Comparison of ENCODE assay signal across 17 cellular contexts in the genomic region with DNA sequence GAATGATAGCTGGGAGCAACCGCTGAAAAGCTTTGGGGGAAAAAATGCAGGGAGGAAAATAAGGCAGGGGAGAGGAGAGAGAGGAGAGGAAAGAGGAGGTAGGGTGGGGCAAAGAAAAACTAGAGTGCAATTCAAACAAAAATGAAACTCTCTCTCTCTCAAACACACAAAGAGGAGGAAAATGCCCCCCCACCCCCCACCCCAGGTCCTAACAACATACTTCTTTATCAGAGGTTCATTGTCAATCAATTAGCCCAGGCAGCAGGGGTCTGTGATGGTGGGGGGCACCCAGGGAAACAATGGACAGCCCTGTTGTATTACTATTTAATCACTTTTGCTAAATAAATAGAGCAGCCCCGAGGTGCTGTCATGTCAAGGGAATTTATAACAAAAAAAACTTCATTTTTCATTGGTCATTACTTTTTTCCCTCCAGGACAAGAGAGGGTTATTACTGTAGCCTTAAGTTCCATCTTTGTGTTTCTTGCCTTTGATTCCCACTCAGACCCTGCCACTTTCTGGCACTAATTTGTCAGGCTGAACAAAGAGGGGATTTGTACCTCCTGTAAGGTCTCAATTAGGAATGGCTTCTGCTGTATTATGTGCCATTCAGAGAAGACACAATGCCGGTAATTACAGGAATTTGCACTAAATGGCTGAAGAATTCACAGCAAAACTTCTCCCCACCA. TPM values are rescaled to one million over a fixed set of nuclear protein-coding genes. Genes with fewer than 3 reads are reported as not detected.
DNase-seq lines count a peak whose midpoint lies in the region; ATAC-seq and TF ChIP-seq lines count a peak whose summit lies in the region.
"Had no signal": no experiment of that assay in that cellular context is flagged by ENCODE, and none has a peak within 500 bp of the region (broad histone marks: within the 10 kb centered on the region; RNA-seq: fewer than 3 reads in every experiment).

No MANE protein-coding gene starts in this region.

- H2BK120ac ChIP-seq in H9 (ENCODE audit: low read depth, low read length, poor library complexity, severe bottlenecking) (no peak overlapping the region), neuronal stem cell (ENCODE audit: low read depth, low read length) (no peak overlapping the region)

- TF ChIP-seq EP300 in esophagus muscularis mucosa (IDR thresholded peaks at IDR 0.05): no peak

- H3K4me1 ChIP-seq in H9 (ENCODE audit: insufficient read depth, low read length) (peaks cover 5% of the 10 kb centered on the region; the same call in 1 of the 2 replicates), neuronal stem cell (ENCODE audit: control insufficient read depth in 2 of 2, insufficient read depth in 1 of 2, low read depth in 1 of 2, low read length in 2 of 2) (peaks cover 18 to 24% of the 10 kb centered on the region in 2 donors), esophagus muscularis mucosa (peaks cover 4 to 26% (median 17%) of the 10 kb centered on the region in 4 donors)

- H3K18ac ChIP-seq in H9 (ENCODE audit: insufficient read length, low read depth, low read length) (no peak overlapping the region), neuronal stem cell (ENCODE audit: low read length) (no peak overlapping the region)

- intact Hi-C loops in esophagus muscularis mucosa (cut with DNase I): loop anchor here (5.0 kb wide), 1 partner anchor 218 kb away; no protein-coding TSS in a partner anchor

- DNase-seq in H9 (no peak), NCI-H2227 treated with DMSO at 0.1 percent for 48 hours (lab: John Stamatoyannopoulos, UW) (peak; percentile 99), foreskin melanocyte (peak; percentile 34), neuronal stem cell (ENCODE audit: low spot score) (peak; percentile 96), HUDEP-2 (lab: John Stamatoyannopoulos, UW; ENCODE audit: unreplicated experiment in 76 of 76) (no peak), esophagus muscularis mucosa (ENCODE audit: extremely low spot score) (no peak)
- DNase-seq: activated naive CD4-positive, alpha-beta T cell treated with anti-CD3 and anti-CD28 coated beads, Interleukin-2, amount 10 ng/mL, durations not matched to agents 7 days and 5 days; left cardiac atrium; stimulated activated CD4-positive, alpha-beta T cell treated with anti-CD3 and anti-CD28 coated beads, Interleukin-4, amount 100 ng/mL, for 4 hours; stimulated activated naive CD4-positive, alpha-beta T cell treated with Interleukin-2 at 50 U/mL for 16 hours; WERI-Rb-1 had no signal

- H2BK15ac ChIP-seq in H9 (ENCODE audit: low read depth, low read length) (no peak overlapping the region), neuronal stem cell (ENCODE audit: low read length) (no peak overlapping the region)

- H3K9me3 ChIP-seq in H9 (ENCODE audit: control insufficient read depth, low read depth, low read length): no peaks in the 10 kb centered on the region
- H3K9me3 ChIP-seq in neuronal stem cell (replicated peaks in 1 of 2; ENCODE audit: control insufficient read depth in 2 of 2, insufficient read depth in 1 of 2, low read depth in 1 of 2, low read length in 2 of 2): no peaks in the 10 kb centered on the region
- no peaks in the 10 kb centered on the region for H3K9me3 ChIP-seq in esophagus muscularis mucosa
- H3K9me3 ChIP-seq: right atrium auricular region had no signal

- H3K23ac ChIP-seq in H9 (ENCODE audit: insufficient read length, low read depth, low read length) (no peak overlapping the region), neuronal stem cell (ENCODE audit: low read depth, low read length, poor library complexity) (no peak overlapping the region)

- H3K9ac ChIP-seq in H9 (ENCODE audit: extremely low read depth, insufficient read length, low read length): peak overlapping the region; percentile 18
- no peak overlapping the region for H3K9ac ChIP-seq in neuronal stem cell (ENCODE audit: low read depth, low read length, poor library complexity)

- H3K27ac Mint-ChIP-seq in H9: peak overlapping the region; percentile 99
- H3K27ac Mint-ChIP-seq: activated naive CD4-positive, alpha-beta T cell treated with anti-CD3 and anti-CD28 coated beads, Interleukin-2, amount 10 ng/mL, durations not matched to agents 7 days and 5 days had no signal

- H2BK20ac ChIP-seq in H9 (ENCODE audit: low read depth, low read length, poor library complexity, severe bottlenecking): no peak overlapping the region

- TF ChIP-seq POLR2A in esophagus muscularis mucosa (IDR thresholded peaks at IDR 0.05; ENCODE audit: low read depth): no peak

- no peaks in the 10 kb centered on the region for H3K36me3 Mint-ChIP-seq in H9 (ENCODE audit: insufficient read depth in 1 of 3, low read depth in 3 of 3)
- H3K36me3 Mint-ChIP-seq: activated naive CD4-positive, alpha-beta T cell treated with anti-CD3 and anti-CD28 coated beads, Interleukin-2, amount 10 ng/mL, durations not matched to agents 7 days and 5 days had no signal

- no peaks in the 10 kb centered on the region for H3K27me3 ChIP-seq in H9 (ENCODE audit: insufficient read depth, low read length)
- peaks cover 0 to 5% (median 0%) of the 10 kb centered on the region in 3 experiments for H3K27me3 ChIP-seq in neuronal stem cell (ENCODE audit: control insufficient read depth in 3 of 3, insufficient read depth in 3 of 3, low read depth in 1 of 3, low read length in 3 of 3)
- H3K27me3 ChIP-seq in esophagus muscularis mucosa: no peaks in the 10 kb centered on the region
- H3K27me3 ChIP-seq: cardiac muscle cell, right atrium auricular region had no signal

- WGBS in H9 (ENCODE audit: extremely low coverage, insufficient read length, low lambda C conversion rate): no CpG with 5 or more reads among the region's 3 CpGs
- WGBS in neuronal stem cell (ENCODE audit: extremely low coverage in 2 of 2, insufficient read length in 2 of 2, insufficient replicate concordance in 1 of 2), 2 donors: no CpG with 5 or more reads among the region's 3 CpGs
- WGBS in esophagus muscularis mucosa: 68% methylated on average over 3 of the region's 3 CpGs

- H3K4ac ChIP-seq in H9 (ENCODE audit: low read depth, low read length): no peak overlapping the region
- no peak overlapping the region for H3K4ac ChIP-seq in neuronal stem cell (ENCODE audit: low read length)

- H3K4me3 ChIP-seq in neuronal stem cell (ENCODE audit: low read length in 2 of 2) (no peak overlapping the region), esophagus muscularis mucosa (no peak overlapping the region)
- H3K4me3 ChIP-seq: cardiac muscle cell, right atrium auricular region, SK-N-MC had no signal

- H3K36me3 ChIP-seq in neuronal stem cell (replicated peaks in 1 of 2; ENCODE audit: control insufficient read depth in 2 of 2, insufficient read depth in 2 of 2, low read length in 2 of 2): no peaks in the 10 kb centered on the region
- peaks cover 0 to 3% (median 0%) of the 10 kb centered on the region in 4 donors for H3K36me3 ChIP-seq in esophagus muscularis mucosa
- H3K36me3 ChIP-seq: cardiac muscle cell, right atrium auricular region, WERI-Rb-1 had no signal

- H2BK5ac ChIP-seq in H9 (ENCODE audit: insufficient read length, low read length): no peak overlapping the region
- H2BK5ac ChIP-seq in neuronal stem cell (ENCODE audit: low read length): no peak overlapping the region

- H3K27ac ChIP-seq in H9 (ENCODE audit: insufficient read length, low read depth, low read length) (peak overlapping the region; percentile 56), neuronal stem cell (replicated peaks; ENCODE audit: low read length) (peak overlapping the region; percentile 96), esophagus muscularis mucosa (replicated peaks in 1 of 4) (no peak overlapping the region)
- H3K27ac ChIP-seq: cardiac muscle cell, right atrium auricular region, SK-N-MC, WERI-Rb-1 had no signal

- H2BK12ac ChIP-seq in H9 (ENCODE audit: insufficient read length, low read depth, low read length) (no peak overlapping the region), neuronal stem cell (ENCODE audit: low read length) (no peak overlapping the region)

- H3K4me3 Mint-ChIP-seq in H9: peak overlapping the region; percentile 51 to 71
- H3K4me3 Mint-ChIP-seq: activated naive CD4-positive, alpha-beta T cell treated with anti-CD3 and anti-CD28 coated beads, Interleukin-2, amount 10 ng/mL, durations not matched to agents 7 days and 5 days had no signal

- H4K91ac ChIP-seq in H9 (ENCODE audit: insufficient read length, low read depth, low read length) (no peak overlapping the region), neuronal stem cell (ENCODE audit: low read depth, low read length, poor library complexity) (no peak overlapping the region)

- ATAC-seq in HG03280 (IDR thresholded peaks at IDR 0.05; ENCODE audit: unreplicated experiment) (no peak), HG03342 (IDR thresholded peaks at IDR 0.05; ENCODE audit: unreplicated experiment) (no peak)
- ATAC-seq: left cardiac atrium had no signal

- H3K56ac ChIP-seq in H9 (ENCODE audit: insufficient read length, low read depth, low read length): no peak overlapping the region

- H3K14ac ChIP-seq in H9 (ENCODE audit: insufficient read depth, low read length): no peak overlapping the region
- H3K14ac ChIP-seq in neuronal stem cell (ENCODE audit: low read length): no peak overlapping the region

- no peak overlapping the region for H2AFZ ChIP-seq in H9 (ENCODE audit: low read length)
- H2AFZ ChIP-seq in neuronal stem cell (ENCODE audit: low read length): peak overlapping the region; percentile 44

- H3K79me2 ChIP-seq in H9 (ENCODE audit: insufficient read depth, low read length): no peaks in the 10 kb centered on the region

- H3K4me2 ChIP-seq in H9 (ENCODE audit: insufficient read depth, insufficient read length, low read length) (peak overlapping the region; percentile 24), neuronal stem cell (ENCODE audit: insufficient read depth, low read length, poor library complexity, severe bottlenecking) (no peak overlapping the region)

- H4K5ac ChIP-seq in H9 (ENCODE audit: insufficient read length, low read depth, low read length): no peak overlapping the region

- no peaks in the 10 kb centered on the region for H3K27me3 Mint-ChIP-seq in H9 (ENCODE audit: low read depth)
- H3K27me3 Mint-ChIP-seq: activated naive CD4-positive, alpha-beta T cell treated with anti-CD3 and anti-CD28 coated beads, Interleukin-2, amount 10 ng/mL, durations not matched to agents 7 days and 5 days; IgD-negative memory B cell had no signal

- no peak overlapping the region for H2AK5ac ChIP-seq in H9 (ENCODE audit: insufficient read length, low read length)
- H2AK5ac ChIP-seq in neuronal stem cell (ENCODE audit: low read depth, low read length): no peak overlapping the region

- H3K9me3 Mint-ChIP-seq in H9: no peaks in the 10 kb centered on the region
- H3K9me3 Mint-ChIP-seq: activated naive CD4-positive, alpha-beta T cell treated with anti-CD3 and anti-CD28 coated beads, Interleukin-2, amount 10 ng/mL, durations not matched to agents 7 days and 5 days; IgD-negative memory B cell had no signal

- no peaks in the 10 kb centered on the region for H3K23me2 ChIP-seq in H9 (ENCODE audit: insufficient read length, low read depth, low read length, poor library complexity, severe bottlenecking)

- H3K79me1 ChIP-seq in H9 (ENCODE audit: insufficient read depth, low read depth, low read length, poor library complexity, severe bottlenecking) (no peaks in the 10 kb centered on the region), neuronal stem cell (ENCODE audit: low read depth, low read length) (no peaks in the 10 kb centered on the region)

- H3T11ph ChIP-seq in H9 (ENCODE audit: low read length): no peak overlapping the region

- no peaks in the 10 kb centered on the region for H4K20me1 ChIP-seq in H9 (ENCODE audit: control insufficient read depth, insufficient read depth, insufficient read length)

- H3K4me1 Mint-ChIP-seq in H9: peaks cover 70 to 74% of the 10 kb centered on the region in 2 experiments

- no peak overlapping the region for H4K8ac ChIP-seq in H9 (replicated peaks; ENCODE audit: insufficient read length, low read depth, low read length)
- no peak overlapping the region for H4K8ac ChIP-seq in neuronal stem cell (ENCODE audit: low read depth, low read length)

- no peak for TF ChIP-seq CTCF in H9 (conservative IDR thresholded peaks at IDR 0.05)
- TF ChIP-seq CTCF in esophagus muscularis mucosa (IDR thresholded peaks at IDR 0.05): no peak

RNA-seq across cellular contexts. Expression of a gene that starts 55.0 kb away (rescaled TPM):
- 7.3 and 7.5 TPM in 2 replicates for total RNA-seq in H9 (2021)
- polyA plus RNA-seq in neuronal stem cell (2013, experiment 1 of 2): 8.9 TPM
- 9.7 TPM for polyA plus RNA-seq in neuronal stem cell (2013, experiment 2 of 2)
- total RNA-seq in esophagus muscularis mucosa: 10 to 100 TPM; 24.8 to 34.5 (median 31.1) TPM

Comparison
In these comparisons a context has a peak if more than half of its experiments do, and no peak if none do; other contexts are left out.
1. DNase-seq: peak in NCI-H2227 treated with DMSO at 0.1 percent for 48 hours (single experiment), foreskin melanocyte (single experiment) and neuronal stem cell (single experiment); none in H9 (single experiment), HUDEP-2 (0 of 76) and esophagus muscularis mucosa (single experiment).
2. H3K27ac ChIP-seq: peak in H9 (single experiment) and neuronal stem cell (single experiment); none in esophagus muscularis mucosa (0 of 4).